1 cellular context compared by ENCODE assay signal in genomic region chr9:111605041-111605559, GRCh38.
TF ChIP-seq lines count a peak whose summit lies in the region.

No MANE protein-coding gene starts in this region.

TF ChIP-seq in HepG2, 621 proteins besides CTCF, POLR2A, EP300 and RAD21 (continues in another document):
- TF ChIP-seq ZNF550 (CRISPR knock-in tag; IDR thresholded peaks at IDR 0.05; ENCODE audit: borderline replicate concordance) (no peak), PLRG1 (conservative IDR thresholded peaks at IDR 0.05) (no peak), NFKBIZ (CRISPR knock-in tag; IDR thresholded peaks at IDR 0.05) (no peak), FOXO4 (CRISPR knock-in tag; conservative IDR thresholded peaks at IDR 0.05) (no peak), ARID5B (CRISPR knock-in tag; IDR thresholded peaks at IDR 0.05) (peak; percentile 19; the same call in 1 of the 2 replicates), KAT8 (CRISPR knock-in tag; IDR thresholded peaks at IDR 0.05) (no peak), TEF (CRISPR knock-in tag; IDR thresholded peaks at IDR 0.05) (no peak), SMAD3 (CRISPR knock-in tag; IDR thresholded peaks at IDR 0.05) (no peak), ZNF3 (CRISPR knock-in tag; IDR thresholded peaks at IDR 0.05) (no peak), HNF1A (IDR thresholded peaks at IDR 0.05; ENCODE audit: low read depth) (peak; percentile 38; the same call in 1 of the 2 replicates), HNF1A (CRISPR knock-in tag; IDR thresholded peaks at IDR 0.05; ENCODE audit: borderline replicate concordance) (no peak), ZNF557 (CRISPR knock-in tag; IDR thresholded peaks at IDR 0.05) (no peak), CHCHD3 (CRISPR knock-in tag; IDR thresholded peaks at IDR 0.05) (no peak), HOXA9 (CRISPR knock-in tag; IDR thresholded peaks at IDR 0.05; ENCODE audit: borderline replicate concordance) (no peak), BCL6 (CRISPR knock-in tag; IDR thresholded peaks at IDR 0.05) (0 out of 2 replicates have a peak, but pooled peaks have one; percentile 45), GATAD2A (CRISPR knock-in tag; IDR thresholded peaks at IDR 0.05) (peak; percentile 61; the same call in 1 of the 2 replicates), ERF (CRISPR knock-in tag; IDR thresholded peaks at IDR 0.05) (no peak), YEATS4 (CRISPR knock-in tag; IDR thresholded peaks at IDR 0.05; ENCODE audit: borderline replicate concordance) (no peak), ZNF577 (CRISPR knock-in tag; IDR thresholded peaks at IDR 0.05; ENCODE audit: borderline replicate concordance, low read depth) (no peak), STAT5B (CRISPR knock-in tag; IDR thresholded peaks at IDR 0.05) (no peak), ZNF180 (CRISPR knock-in tag; IDR thresholded peaks at IDR 0.05; ENCODE audit: borderline replicate concordance, low read depth) (no peak), ARNT (IDR thresholded peaks at IDR 0.05) (no peak), ZMAT5 (CRISPR knock-in tag; IDR thresholded peaks at IDR 0.05; ENCODE audit: borderline replicate concordance, low read depth) (no peak), CEBPG (CRISPR knock-in tag; IDR thresholded peaks at IDR 0.05) (0 out of 2 replicates have a peak, but pooled peaks have one; percentile 22), CREBL2 (CRISPR knock-in tag; IDR thresholded peaks at IDR 0.05; ENCODE audit: borderline replicate concordance) (no peak), GLI4 (CRISPR knock-in tag; IDR thresholded peaks at IDR 0.05; ENCODE audit: borderline replicate concordance) (no peak), TBX3 (IDR thresholded peaks at IDR 0.05; ENCODE audit: borderline replicate concordance) (no peak), ZNF280D (CRISPR knock-in tag; IDR thresholded peaks at IDR 0.05) (no peak), CEBPB (IDR thresholded peaks at IDR 0.05; ENCODE audit: borderline replicate concordance, low read depth, low read length) (peak; percentile 5; the same call in 1 of the 2 replicates), ZNF317 (CRISPR knock-in tag; IDR thresholded peaks at IDR 0.05) (no peak), NFKB2 (CRISPR knock-in tag; IDR thresholded peaks at IDR 0.05; ENCODE audit: borderline replicate concordance) (no peak), ZNF616 (CRISPR knock-in tag; IDR thresholded peaks at IDR 0.05; ENCODE audit: low read depth) (no peak), THAP8 (CRISPR knock-in tag; IDR thresholded peaks at IDR 0.05; ENCODE audit: borderline replicate concordance) (no peak), NR3C1 (CRISPR knock-in tag; IDR thresholded peaks at IDR 0.05) (no peak), ZNF746 (CRISPR knock-in tag; IDR thresholded peaks at IDR 0.05) (no peak), RNF2 (conservative IDR thresholded peaks at IDR 0.05; ENCODE audit: low read depth) (no peak), MEIS1 (CRISPR knock-in tag; IDR thresholded peaks at IDR 0.05; ENCODE audit: borderline replicate concordance) (no peak), SP5 (CRISPR knock-in tag; IDR thresholded peaks at IDR 0.05; ENCODE audit: borderline replicate concordance, low read depth) (no peak), ZNF652 (CRISPR knock-in tag; IDR thresholded peaks at IDR 0.05; ENCODE audit: borderline replicate concordance, low read depth) (no peak), ZNF687 (CRISPR knock-in tag; IDR thresholded peaks at IDR 0.05) (no peak), RFXAP (CRISPR knock-in tag; IDR thresholded peaks at IDR 0.05; ENCODE audit: borderline replicate concordance) (no peak), ZNF460 (CRISPR knock-in tag; IDR thresholded peaks at IDR 0.05; ENCODE audit: borderline replicate concordance) (no peak), PHF21A (CRISPR knock-in tag; IDR thresholded peaks at IDR 0.05) (no peak), ZNF660 (CRISPR knock-in tag; IDR thresholded peaks at IDR 0.05; ENCODE audit: borderline replicate concordance, low read depth) (no peak), NCOA5 (CRISPR knock-in tag; IDR thresholded peaks at IDR 0.05) (no peak)
